ENCODE assay signal across 13 cellular contexts in genomic region chr11:80297808-80298460, GRCh38.
DNase-seq lines count a peak whose midpoint lies in the region; ATAC-seq and TF ChIP-seq lines count a peak whose summit lies in the region.
"Had no signal": no experiment of that assay in that cellular context is flagged by ENCODE, and none has a peak within 500 bp of the region (broad histone marks: within the 10 kb centered on the region; RNA-seq: fewer than 3 reads in every experiment).

No MANE protein-coding gene starts in this region.

- 100% methylated on average over 2 of the region's 3 CpGs; no CpG with 5 or more reads in 1 of the 2 experiments for WGBS in mesodermal cell (ENCODE audit: insufficient coverage in 2 of 2), 2 experiments
- no CpG with 5 or more reads among the region's 3 CpGs for whole genome bisulfite sequencing in trophoblast cell (ENCODE audit: extremely low coverage, insufficient coverage, insufficient read length)

- H3K4ac ChIP-seq in trophoblast cell (ENCODE audit: low read depth, low read length): no peak overlapping the region

- no peaks in the 10 kb centered on the region for H3K36me3 Mint-ChIP-seq in chondrocyte (ENCODE audit: low read depth)
- H3K36me3 Mint-ChIP-seq: activated naive CD4-positive, alpha-beta T cell treated with anti-CD3 and anti-CD28 coated beads, Interleukin-2, amount 50 U/mL, for 24 hours had no signal

- H3K9me3 ChIP-seq in mesodermal cell (ENCODE audit: control insufficient read depth, low read length) (peaks cover under 1% of the 10 kb centered on the region), trophoblast cell (ENCODE audit: insufficient read depth, low read depth, low read length) (no peaks in the 10 kb centered on the region)

- no peak overlapping the region for H2BK120ac ChIP-seq in trophoblast cell (ENCODE audit: insufficient read depth, low read length, poor library complexity)

- H3K27me3 ChIP-seq in trophoblast cell (ENCODE audit: insufficient read depth, low read length): no peaks in the 10 kb centered on the region
- H3K27me3 ChIP-seq: BLaER1 had no signal

- H2BK5ac ChIP-seq in trophoblast cell (ENCODE audit: low read depth, low read length, poor library complexity): no peak overlapping the region

- H3K27ac Mint-ChIP-seq in chondrocyte (ENCODE audit: unreplicated experiment): peak overlapping the region; percentile 91
- H3K27ac Mint-ChIP-seq: activated naive CD4-positive, alpha-beta T cell treated with anti-CD3 and anti-CD28 coated beads, Interleukin-2, amount 50 U/mL, for 24 hours; WTC11 had no signal

- no peaks in the 10 kb centered on the region for H3K79me1 ChIP-seq in trophoblast cell (ENCODE audit: low read length)

- H3K36me3 ChIP-seq in mesodermal cell (ENCODE audit: control insufficient read depth, insufficient read depth, low read length) (no peaks in the 10 kb centered on the region), trophoblast cell (ENCODE audit: control insufficient read depth in 1 of 2, insufficient read depth in 2 of 2, low read length in 2 of 2) (no peaks in the 10 kb centered on the region)
- H3K36me3 ChIP-seq: BLaER1 had no signal

- no peak overlapping the region for H2AK5ac ChIP-seq in trophoblast cell (ENCODE audit: low read length)

- no peak for TF ChIP-seq CTCF in chondrocyte (IDR thresholded peaks at IDR 0.05)

- H3K4me1 ChIP-seq in mesodermal cell (ENCODE audit: control insufficient read depth, insufficient read depth, low read length, poor library complexity, severe bottlenecking) (no peaks in the 10 kb centered on the region), trophoblast cell (ENCODE audit: control insufficient read depth in 1 of 2, insufficient read depth in 2 of 2, low read length in 2 of 2) (no peaks in the 10 kb centered on the region)
- H3K4me1 ChIP-seq: BLaER1 had no signal

- no peak overlapping the region for H4K8ac ChIP-seq in trophoblast cell (ENCODE audit: low read depth, low read length)

- H3K4me3 ChIP-seq in mesodermal cell (ENCODE audit: extremely low read depth, insufficient read depth, low read length, poor library complexity, severe bottlenecking) (no peak overlapping the region), trophoblast cell (ENCODE audit: low read depth, low read length) (no peak overlapping the region)
- H3K4me3 ChIP-seq: BLaER1 had no signal

- no peak overlapping the region for H3K18ac ChIP-seq in trophoblast cell (ENCODE audit: low read length)

- H3K4me1 Mint-ChIP-seq in chondrocyte (ENCODE audit: low read depth): peaks cover 22% of the 10 kb centered on the region
- H3K4me1 Mint-ChIP-seq: activated naive CD4-positive, alpha-beta T cell treated with anti-CD3 and anti-CD28 coated beads, Interleukin-2, amount 50 U/mL, for 24 hours; WTC11 had no signal

- H3K4me3 Mint-ChIP-seq in chondrocyte (ENCODE audit: unreplicated experiment): peak overlapping the region; percentile 5
- H3K4me3 Mint-ChIP-seq: activated naive CD4-positive, alpha-beta T cell treated with anti-CD3 and anti-CD28 coated beads, Interleukin-2, amount 50 U/mL, for 24 hours; WTC11 had no signal

- H3K4me2 ChIP-seq in trophoblast cell (ENCODE audit: low read length): no peak overlapping the region
- H3K4me2 ChIP-seq: BLaER1 had no signal

- no peak for ATAC-seq in GM18511 (IDR thresholded peaks at IDR 0.05; ENCODE audit: unreplicated experiment)
- no peak for ATAC-seq in HG02763 (IDR thresholded peaks at IDR 0.05; ENCODE audit: unreplicated experiment)
- ATAC-seq: WTC11 had no signal

- no peak overlapping the region for H2BK12ac ChIP-seq in trophoblast cell (ENCODE audit: low read length)

- no peaks in the 10 kb centered on the region for H3K27me3 Mint-ChIP-seq in chondrocyte (ENCODE audit: low read depth)
- H3K27me3 Mint-ChIP-seq: activated naive CD4-positive, alpha-beta T cell treated with anti-CD3 and anti-CD28 coated beads, Interleukin-2, amount 50 U/mL, for 24 hours had no signal

- no peak overlapping the region for H2AFZ ChIP-seq in trophoblast cell (ENCODE audit: insufficient read depth, low read length, poor library complexity)

- peak overlapping the region; percentile 18 for H3K27ac ChIP-seq in mesodermal cell (ENCODE audit: low read depth, low read length, severe bottlenecking)
- H3K27ac ChIP-seq in trophoblast cell (ENCODE audit: low read depth, low read length): no peak overlapping the region
- H3K27ac ChIP-seq: BLaER1 had no signal

- no peak overlapping the region for H4K91ac ChIP-seq in trophoblast cell (ENCODE audit: low read depth, low read length)

- H3K9ac ChIP-seq in trophoblast cell (ENCODE audit: low read length): no peak overlapping the region
- H3K9ac ChIP-seq: BLaER1 had no signal

- no peak overlapping the region for H3K14ac ChIP-seq in trophoblast cell (ENCODE audit: low read length)

- H3K23ac ChIP-seq in trophoblast cell (ENCODE audit: low read length): no peak overlapping the region

- no peaks in the 10 kb centered on the region for H3K79me2 ChIP-seq in trophoblast cell (ENCODE audit: control insufficient read depth, insufficient read depth, low read length, poor library complexity)

- no peak overlapping the region for H4K12ac ChIP-seq in trophoblast cell (ENCODE audit: low read depth, low read length)

- DNase-seq in EH (ENCODE audit: low read depth): peak; percentile 12
- DNase-seq in NCI-H226: peak; percentile 55
- DNase-seq in chondrocyte (ENCODE audit: low spot score): no peak
- DNase-seq in trophoblast cell: no peak
- DNase-seq in DMS153 (lab: John Stamatoyannopoulos, UW): no peak
- DNase-seq: activated CD8-positive, alpha-beta memory T cell treated with anti-CD3 and anti-CD28 coated beads, Interleukin-2, amount 50 U/mL, for 4 hours; GF-D8 had no signal

- H3K9me3 Mint-ChIP-seq in chondrocyte (ENCODE audit: low read depth): peaks cover 9% of the 10 kb centered on the region

Comparison
In these comparisons a context has a peak if more than half of its experiments do, and no peak if none do; other contexts are left out.
1. DNase-seq: peak in EH (single experiment) and NCI-H226 (single experiment); none in chondrocyte (single experiment), trophoblast cell (0 of 2) and DMS153 (single experiment).